ENCODE assay signal across 1 cellular context in genomic region chr11:75523811-75524401, GRCh38.
TF ChIP-seq lines count a peak whose summit lies in the region.

No MANE protein-coding gene starts in this region.

TF ChIP-seq in HepG2, 621 proteins besides CTCF, POLR2A, EP300 and RAD21 (continued from another document and continues in another):
- TF ChIP-seq POGK (CRISPR knock-in tag; conservative IDR thresholded peaks at IDR 0.05) = peak; percentile 67; the same call in 1 of the 2 replicates
- TF ChIP-seq FOXA1 (IDR thresholded peaks at IDR 0.05) = no peak
- peak; percentile 28; the same call in 1 of the 2 replicates for TF ChIP-seq FOXA1 (CRISPR knock-in tag; IDR thresholded peaks at IDR 0.05)
- no peak for TF ChIP-seq XBP1 (CRISPR knock-in tag; IDR thresholded peaks at IDR 0.05)
- TF ChIP-seq ZNF775 (CRISPR knock-in tag; IDR thresholded peaks at IDR 0.05; ENCODE audit: borderline replicate concordance) = peak; percentile 39; the same call in 1 of the 2 replicates
- peak; percentile 60 for TF ChIP-seq ZEB1 (IDR thresholded peaks at IDR 0.05; ENCODE audit: insufficient replicate concordance, low read depth)
- TF ChIP-seq ZSCAN31 (CRISPR knock-in tag; IDR thresholded peaks at IDR 0.05; ENCODE audit: low read depth) = peak; percentile 52; the same call in 1 of the 2 replicates
- peak; percentile 93 for TF ChIP-seq MTA1 (CRISPR knock-in tag; IDR thresholded peaks at IDR 0.05; ENCODE audit: borderline replicate concordance)
- TF ChIP-seq TOPORS (CRISPR knock-in tag; IDR thresholded peaks at IDR 0.05) = peak; percentile 57; the same call in 1 of the 2 replicates
- TF ChIP-seq NONO (IDR thresholded peaks at IDR 0.05) = no peak
- 0 out of 2 replicates have a peak, but pooled peaks have one; percentile 45 for TF ChIP-seq NONO (CRISPR knock-in tag; conservative IDR thresholded peaks at IDR 0.05)
- no peak for TF ChIP-seq KLF15 (CRISPR knock-in tag; IDR thresholded peaks at IDR 0.05; ENCODE audit: borderline replicate concordance)
- 0 out of 2 replicates have a peak, but pooled peaks have one; percentile 44 for TF ChIP-seq ZMYM4 (CRISPR knock-in tag; IDR thresholded peaks at IDR 0.05)
- TF ChIP-seq HCFC1 (IDR thresholded peaks at IDR 0.05; ENCODE audit: low read depth, low read length) = no peak
- no peak for TF ChIP-seq MXD3 (CRISPR knock-in tag; IDR thresholded peaks at IDR 0.05)
- TF ChIP-seq MBNL3 (CRISPR knock-in tag; conservative IDR thresholded peaks at IDR 0.05) = no peak
- 0 out of 2 replicates have a peak, but pooled peaks have one; percentile 20 for TF ChIP-seq ZXDC (CRISPR knock-in tag; IDR thresholded peaks at IDR 0.05)
- no peak for TF ChIP-seq LRRFIP1 (CRISPR knock-in tag; conservative IDR thresholded peaks at IDR 0.05)
- no peak for TF ChIP-seq MTERF4 (CRISPR knock-in tag; IDR thresholded peaks at IDR 0.05)
- no peak for TF ChIP-seq FOXP1 (IDR thresholded peaks at IDR 0.05)
- TF ChIP-seq FOXP1 (CRISPR knock-in tag; IDR thresholded peaks at IDR 0.05) = no peak; the same call in 1 of the 2 replicates
- TF ChIP-seq TCF7 (IDR thresholded peaks at IDR 0.05; ENCODE audit: low read depth) = no peak
- no peak for TF ChIP-seq ZNF383 (CRISPR knock-in tag; IDR thresholded peaks at IDR 0.05; ENCODE audit: borderline replicate concordance)
- TF ChIP-seq ZNF773 (CRISPR knock-in tag; IDR thresholded peaks at IDR 0.05; ENCODE audit: borderline replicate concordance) = no peak
- 0 out of 2 replicates have a peak, but pooled peaks have one; percentile 55 for TF ChIP-seq FOXO4 (CRISPR knock-in tag; conservative IDR thresholded peaks at IDR 0.05)
- TF ChIP-seq TCF12 (IDR thresholded peaks at IDR 0.05) = no peak
- TF ChIP-seq TCF12 (CRISPR knock-in tag; IDR thresholded peaks at IDR 0.05) = no peak
- TF ChIP-seq, protein P1, sequence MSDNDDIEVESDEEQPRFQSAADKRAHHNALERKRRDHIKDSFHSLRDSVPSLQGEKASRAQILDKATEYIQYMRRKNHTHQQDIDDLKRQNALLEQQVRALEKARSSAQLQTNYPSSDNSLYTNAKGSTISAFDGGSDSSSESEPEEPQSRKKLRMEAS (IDR thresholded peaks at IDR 0.05) = peak; percentile 40; the same call in 1 of the 2 replicates
- TF ChIP-seq ARNT2 (CRISPR knock-in tag; IDR thresholded peaks at IDR 0.05; ENCODE audit: low read depth) = no peak
- TF ChIP-seq SMYD3 (CRISPR knock-in tag; IDR thresholded peaks at IDR 0.05) = no peak
- TF ChIP-seq, protein P2, sequence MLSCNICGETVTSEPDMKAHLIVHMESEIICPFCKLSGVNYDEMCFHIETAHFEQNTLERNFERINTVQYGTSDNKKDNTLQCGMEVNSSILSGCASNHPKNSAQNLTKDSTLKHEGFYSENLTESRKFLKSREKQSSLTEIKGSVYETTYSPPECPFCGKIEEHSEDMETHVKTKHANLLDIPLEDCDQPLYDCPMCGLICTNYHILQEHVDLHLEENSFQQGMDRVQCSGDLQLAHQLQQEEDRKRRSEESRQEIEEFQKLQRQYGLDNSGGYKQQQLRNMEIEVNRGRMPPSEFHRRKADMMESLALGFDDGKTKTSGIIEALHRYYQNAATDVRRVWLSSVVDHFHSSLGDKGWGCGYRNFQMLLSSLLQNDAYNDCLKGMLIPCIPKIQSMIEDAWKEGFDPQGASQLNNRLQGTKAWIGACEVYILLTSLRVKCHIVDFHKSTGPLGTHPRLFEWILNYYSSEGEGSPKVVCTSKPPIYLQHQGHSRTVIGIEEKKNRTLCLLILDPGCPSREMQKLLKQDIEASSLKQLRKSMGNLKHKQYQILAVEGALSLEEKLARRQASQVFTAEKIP (CRISPR knock-in tag; IDR thresholded peaks at IDR 0.05; ENCODE audit: borderline replicate concordance) = no peak
- no peak; the same call in 1 of the 2 replicates for TF ChIP-seq MEIS1 (CRISPR knock-in tag; IDR thresholded peaks at IDR 0.05; ENCODE audit: borderline replicate concordance)
- peak; percentile 58 for TF ChIP-seq ZNF574 (CRISPR knock-in tag; IDR thresholded peaks at IDR 0.05)
- TF ChIP-seq NCOA5 (CRISPR knock-in tag; IDR thresholded peaks at IDR 0.05) = no peak
- TF ChIP-seq WIZ (CRISPR knock-in tag; IDR thresholded peaks at IDR 0.05) = no peak
- TF ChIP-seq HMGXB4 (CRISPR knock-in tag; IDR thresholded peaks at IDR 0.05; ENCODE audit: borderline replicate concordance in 1 of 2, low read depth in 1 of 2) = peak; percentile 27 to 60; a peak in 2 of 4 replicates
